ENCODE assay signal across 9 cellular contexts in genomic region chr3:124887996-124888298, GRCh38. TPM values are rescaled to one million over a fixed set of nuclear protein-coding genes. Genes with fewer than 3 reads are reported as not detected.
DNase-seq lines count a peak whose midpoint lies in the region; ATAC-seq and TF ChIP-seq lines count a peak whose summit lies in the region.
"Had no signal": no experiment of that assay in that cellular context is flagged by ENCODE, and none has a peak within 500 bp of the region (broad histone marks: within the 10 kb centered on the region; RNA-seq: fewer than 3 reads in every experiment).

No MANE protein-coding gene starts in this region.

- peak overlapping the region; percentile 84; the same call in 1 of the 2 replicates for H3K4me3 ChIP-seq in PC-9
- peak overlapping the region; percentile 72 for H3K4me3 ChIP-seq in endodermal cell (ENCODE audit: low read length)
- no peak overlapping the region for H3K4me3 ChIP-seq in neuronal stem cell (ENCODE audit: low read length in 2 of 2)

- no peak for ATAC-seq in CD4-positive, alpha-beta T cell (ENCODE audit: poor library complexity)
- ATAC-seq in HG03039 (IDR thresholded peaks at IDR 0.05; ENCODE audit: unreplicated experiment) = no peak

- peaks cover 36% of the 10 kb centered on the region for H3K79me2 ChIP-seq in PC-9 (ENCODE audit: low read depth)

- peak overlapping the region; percentile 91 for H2BK15ac ChIP-seq in neuronal stem cell (ENCODE audit: low read length)

- no peak overlapping the region for H2BK12ac ChIP-seq in neuronal stem cell (ENCODE audit: low read length)

- peak overlapping the region; percentile 73 for H3K4me3 Mint-ChIP-seq in CD4-positive, alpha-beta T cell
- H3K4me3 Mint-ChIP-seq in endodermal cell = peak overlapping the region; percentile 87

- 78 to 94% methylated on average over 9 to 10 of the region's 10 CpGs for WGBS in endodermal cell (ENCODE audit: insufficient coverage in 1 of 2, insufficient read length in 1 of 2), 2 experiments
- no CpG with 5 or more reads among the region's 10 CpGs for WGBS in neuronal stem cell (ENCODE audit: extremely low coverage in 2 of 2, insufficient read length in 2 of 2, insufficient replicate concordance in 1 of 2), 2 donors

- H3K9me2 ChIP-seq in PC-9 (ENCODE audit: insufficient read depth) = no peaks in the 10 kb centered on the region

- no peak for DNase-seq in CD4-positive, alpha-beta T cell
- no peak for DNase-seq in PC-9
- peak; percentile 68 for DNase-seq in endodermal cell
- no peak for DNase-seq in neuronal stem cell (ENCODE audit: low spot score)
- no peak for DNase-seq in posterior vena cava (ENCODE audit: low spot score)
- DNase-seq in cerebellar cortex (ENCODE audit: low spot score) = no peak
- DNase-seq in NCI-H510A (lab: John Stamatoyannopoulos, UW) = no peak

- H3K9ac ChIP-seq in endodermal cell (ENCODE audit: extremely low read depth, low read length, poor library complexity, severe bottlenecking) = peak overlapping the region; percentile 87
- H3K9ac ChIP-seq in neuronal stem cell (ENCODE audit: low read depth, low read length, poor library complexity) = no peak overlapping the region

- H2AK5ac ChIP-seq in neuronal stem cell (ENCODE audit: low read depth, low read length) = peak overlapping the region; percentile 40

- peaks cover 19% of the 10 kb centered on the region; the same call in 1 of the 2 replicates for H3F3A ChIP-seq in PC-9 (ENCODE audit: insufficient read depth, low read depth)

- POLR2A ChIA-PET in CD4-positive, alpha-beta T cell (lab: Charles Lee) = interaction anchor here (1.8 kb wide), 1 partner anchor 52 kb away, joined by 4 read pairs; no protein-coding TSS in a partner anchor
- POLR2A ChIA-PET in PC-9 (lab: Charles Lee; ENCODE audit: unreplicated experiment) = interaction anchor here (0.5 to 0.6 kb wide), 2 partner anchors 27 to 95 kb away, joined by 4 to 10 read pairs; no protein-coding TSS in a partner anchor

- H2BK120ac ChIP-seq in neuronal stem cell (ENCODE audit: low read depth, low read length) = peak overlapping the region; percentile 24

- H4K20me1 ChIP-seq in PC-9 (ENCODE audit: insufficient read depth) = no peaks in the 10 kb centered on the region

- peak overlapping the region; percentile 96 for H3K23ac ChIP-seq in neuronal stem cell (ENCODE audit: low read depth, low read length, poor library complexity)

- no peaks in the 10 kb centered on the region for H3K9me3 ChIP-seq in CD4-positive, alpha-beta T cell (ENCODE audit: control insufficient read depth, low read length)
- H3K9me3 ChIP-seq in PC-9 (ENCODE audit: insufficient read depth, low read depth) = no peaks in the 10 kb centered on the region
- H3K9me3 ChIP-seq in endodermal cell (ENCODE audit: control insufficient read depth, low read length) = no peaks in the 10 kb centered on the region
- no peaks in the 10 kb centered on the region for H3K9me3 ChIP-seq in neuronal stem cell (replicated peaks in 1 of 2; ENCODE audit: control insufficient read depth in 2 of 2, insufficient read depth in 1 of 2, low read depth in 1 of 2, low read length in 2 of 2)

- no peaks in the 10 kb centered on the region for H3K36me3 Mint-ChIP-seq in CD4-positive, alpha-beta T cell (ENCODE audit: low read depth)
- peaks cover 10% of the 10 kb centered on the region for H3K36me3 Mint-ChIP-seq in endodermal cell (ENCODE audit: low read depth)

- no peak overlapping the region for H4K91ac ChIP-seq in neuronal stem cell (ENCODE audit: low read depth, low read length, poor library complexity)

- peaks cover 52% of the 10 kb centered on the region for H3K27me3 ChIP-seq in CD4-positive, alpha-beta T cell (ENCODE audit: control insufficient read depth, insufficient read depth, low read length)
- no peaks in the 10 kb centered on the region for H3K27me3 ChIP-seq in PC-9 (ENCODE audit: insufficient read depth, low read depth)
- no peaks in the 10 kb centered on the region for H3K27me3 ChIP-seq in endodermal cell (ENCODE audit: control insufficient read depth, insufficient read depth, low read length, poor library complexity, severe bottlenecking)
- H3K27me3 ChIP-seq in neuronal stem cell (ENCODE audit: control insufficient read depth in 3 of 3, insufficient read depth in 3 of 3, low read depth in 1 of 3, low read length in 3 of 3) = peaks cover 0 to 32% (median 0%) of the 10 kb centered on the region in 3 experiments

- no peak overlapping the region for H3K14ac ChIP-seq in neuronal stem cell (ENCODE audit: low read length)

- H3K36me3 ChIP-seq in PC-9 (ENCODE audit: low read depth) (peaks cover 7% of the 10 kb centered on the region; the same call in 1 of the 2 replicates), endodermal cell (ENCODE audit: control insufficient read depth, insufficient read depth, low read length) (peaks cover 9% of the 10 kb centered on the region), neuronal stem cell (replicated peaks in 1 of 2; ENCODE audit: control insufficient read depth in 2 of 2, insufficient read depth in 2 of 2, low read length in 2 of 2) (no peaks in the 10 kb centered on the region)

- H3K18ac ChIP-seq in neuronal stem cell (ENCODE audit: low read length) = peak overlapping the region; percentile 95

- no peak overlapping the region for H3K4ac ChIP-seq in neuronal stem cell (ENCODE audit: low read length)

- H3K4me2 ChIP-seq in PC-9 (peak overlapping the region; percentile 76), neuronal stem cell (ENCODE audit: insufficient read depth, low read length, poor library complexity, severe bottlenecking) (peak overlapping the region; percentile 92)

- peaks cover 58% of the 10 kb centered on the region for H3K27me3 Mint-ChIP-seq in CD4-positive, alpha-beta T cell
- H3K27me3 Mint-ChIP-seq in endodermal cell (ENCODE audit: insufficient read depth) = no peaks in the 10 kb centered on the region

- H4K8ac ChIP-seq in neuronal stem cell (ENCODE audit: low read depth, low read length) = no peak overlapping the region

- BruUV-seq in PC-9 (replicated peaks; lab: Mats Ljungman, UMichigan) = no TSS peak

- TF ChIP-seq CTCF in CD4-positive, alpha-beta T cell (IDR thresholded peaks at IDR 0.05) = no peak
- TF ChIP-seq CTCF in PC-9 (conservative IDR thresholded peaks at IDR 0.05) (no peak), endodermal cell (conservative IDR thresholded peaks at IDR 0.05) (no peak)

- CTCF ChIA-PET in CD4-positive, alpha-beta T cell (lab: Charles Lee) = no interaction called here
- CTCF ChIA-PET in PC-9 (lab: Charles Lee) = interaction anchor here (1.1 kb wide), 1 partner anchor 101 kb away, joined by 3 read pairs; no protein-coding TSS in a partner anchor

- H2BK5ac ChIP-seq in neuronal stem cell (ENCODE audit: low read length) = no peak overlapping the region

- H2AFZ ChIP-seq in PC-9 = peak overlapping the region; percentile 93; the same call in 1 of the 2 replicates
- H2AFZ ChIP-seq in neuronal stem cell (ENCODE audit: low read length) = no peak overlapping the region

- H3K79me1 ChIP-seq in neuronal stem cell (ENCODE audit: low read depth, low read length) = no peaks in the 10 kb centered on the region

- no peaks in the 10 kb centered on the region for H3K9me3 Mint-ChIP-seq in CD4-positive, alpha-beta T cell
- H3K9me3 Mint-ChIP-seq in endodermal cell = no peaks in the 10 kb centered on the region

- H3K4me1 ChIP-seq in PC-9 (replicated peaks; ENCODE audit: insufficient read depth) (peaks cover 35% of the 10 kb centered on the region), endodermal cell (ENCODE audit: control insufficient read depth, insufficient read depth, low read length) (peaks cover 20% of the 10 kb centered on the region), neuronal stem cell (ENCODE audit: control insufficient read depth in 2 of 2, insufficient read depth in 1 of 2, low read depth in 1 of 2, low read length in 2 of 2) (peaks cover 17 to 19% of the 10 kb centered on the region in 2 donors)

- intact Hi-C loops in CD4-positive, alpha-beta T cell (cut with DNase I, micrococcal nuclease) = no loop called here
- intact Hi-C loops in PC-9 (cut with micrococcal nuclease; ENCODE audit: unreplicated experiment) (loop anchor here (1.0 to 2.0 kb wide), 2 partner anchors 9 to 101 kb away; no protein-coding TSS in a partner anchor), posterior vena cava (cut with DNase I) (loop anchor here in 1 of 2 donors (5.0 kb wide), 1 partner anchor 106 kb away; no protein-coding TSS in a partner anchor)

- H3K4me1 Mint-ChIP-seq in CD4-positive, alpha-beta T cell (ENCODE audit: low read depth) = peaks cover 4% of the 10 kb centered on the region
- H3K4me1 Mint-ChIP-seq in endodermal cell = peaks cover 52% of the 10 kb centered on the region

- H3K27ac ChIP-seq in CD4-positive, alpha-beta T cell (ENCODE audit: low read depth, low read length) = no peak overlapping the region
- H3K27ac ChIP-seq in PC-9 (peak overlapping the region; percentile 55; the same call in 1 of the 2 replicates), endodermal cell (ENCODE audit: low read depth, low read length) (no peak overlapping the region), neuronal stem cell (replicated peaks; ENCODE audit: low read length) (no peak overlapping the region)

- no peak overlapping the region for H3K27ac Mint-ChIP-seq in CD4-positive, alpha-beta T cell
- peak overlapping the region; percentile 97 for H3K27ac Mint-ChIP-seq in endodermal cell

RNA-seq across cellular contexts. Expression of gene ITGB5, which starts 0.8 kb away (rescaled TPM):
- total RNA-seq in CD4-positive, alpha-beta T cell = under 1 TPM; 0.47 to 0.85 TPM
- total RNA-seq in PC-9 (2021) (226 and 287 TPM in 2 replicates), endodermal cell (100 to 1,000 TPM; 262 to 329 TPM), posterior vena cava (100 to 1,000 TPM; 250 to 292 TPM)
- 62.0 TPM for polyA plus RNA-seq in endodermal cell (2013, experiment 1 of 2)
- polyA plus RNA-seq in endodermal cell (2013, experiment 2 of 2) = 71.0 TPM
- 57.5 TPM for polyA plus RNA-seq in neuronal stem cell (2013, experiment 1 of 2)
- 59.2 TPM for polyA plus RNA-seq in neuronal stem cell (2013, experiment 2 of 2)

RNA-seq across cellular contexts. Expression of gene MUC13, which starts 46.6 kb away (rescaled TPM):
- under 1 TPM in 1 of 2 experiments, not detected in 1; 0.47 TPM for total RNA-seq in CD4-positive, alpha-beta T cell
- total RNA-seq in PC-9 (2021) (not detected in 2 replicates), endodermal cell (under 1 TPM in 1 of 2 donors, not detected in 1; 0.15 TPM), posterior vena cava (under 1 TPM in 1 of 2 donors, not detected in 1; 0.10 TPM)
- polyA plus RNA-seq in endodermal cell (2013, experiment 1 of 2) = not detected
- not detected for polyA plus RNA-seq in endodermal cell (2013, experiment 2 of 2)
- not detected for polyA plus RNA-seq in neuronal stem cell (2013, experiment 1 of 2)
- polyA plus RNA-seq in neuronal stem cell (2013, experiment 2 of 2) = 0.01 TPM
- total RNA-seq: dermis microvascular lymphatic vessel endothelial cell had no signal

Comparison
In these comparisons a context has a peak if more than half of its experiments do, and no peak if none do; other contexts are left out.
1. H3K4me3 ChIP-seq: peak in PC-9 (single experiment) and endodermal cell (single experiment); none in neuronal stem cell (0 of 2).
2. RNA of gene ITGB5, which starts 0.8 kb away (total RNA-seq): 262 to 329 TPM in endodermal cell, 250 to 292 TPM in posterior vena cava and 226 to 287 TPM in PC-9; 0.47 to 0.85 TPM in CD4-positive, alpha-beta T cell; every median in the first group is over 100 times any median in the second.